In genomic region chr15:101090460-101090853, GRCh38 we compare ENCODE assay signal across 23 cellular contexts.
DNase-seq lines count a peak whose midpoint lies in the region; ATAC-seq, FAIRE-seq and TF ChIP-seq lines count a peak whose summit lies in the region.
"Had no signal": no experiment of that assay in that cellular context is flagged by ENCODE, and none has a peak within 500 bp of the region (broad histone marks: within the 10 kb centered on the region; RNA-seq: fewer than 3 reads in every experiment).

No MANE protein-coding gene starts in this region.

- no peak for FAIRE-seq in HepG2 (lab: Jason Lieb, UNC)
- FAIRE-seq: GM12891, GM19239, RCC 7860 had no signal

- H3K79me2 ChIP-seq in HepG2 (ENCODE audit: insufficient read depth, low read length): peaks cover 20% of the 10 kb centered on the region
- no peaks in the 10 kb centered on the region for H3K79me2 ChIP-seq in fibroblast of lung (ENCODE audit: control insufficient read depth, insufficient read depth, low read length)

- H3K36me3 ChIP-seq in HepG2 (replicated peaks in 1 of 2; ENCODE audit: control insufficient read depth in 1 of 2, insufficient read depth in 2 of 2, low read length in 2 of 2): no peaks in the 10 kb centered on the region
- H3K36me3 ChIP-seq in right lobe of liver: no peaks in the 10 kb centered on the region
- H3K36me3 ChIP-seq in RWPE2 (ENCODE audit: low read depth): no peaks in the 10 kb centered on the region
- no peaks in the 10 kb centered on the region for H3K36me3 ChIP-seq in fibroblast of lung (ENCODE audit: control insufficient read depth, insufficient read depth, low read length)
- no peaks in the 10 kb centered on the region for H3K36me3 ChIP-seq in testis (ENCODE audit: low read depth, missing control alignments)
- H3K36me3 ChIP-seq: tibial nerve had no signal

- no peaks in the 10 kb centered on the region for H3K9me3 ChIP-seq in HepG2 (ENCODE audit: low read length)
- no peaks in the 10 kb centered on the region for H3K9me3 ChIP-seq in right lobe of liver
- H3K9me3 ChIP-seq in RWPE2 (ENCODE audit: severe bottlenecking): no peaks in the 10 kb centered on the region
- H3K9me3 ChIP-seq in fibroblast of lung (ENCODE audit: control insufficient read depth, insufficient read depth, low read depth, low read length): no peaks in the 10 kb centered on the region
- H3K9me3 ChIP-seq in testis: no peaks in the 10 kb centered on the region
- H3K9me3 ChIP-seq: tibial nerve had no signal

- no peak for DNase-seq in HepG2 (ENCODE audit: low spot score)
- no peak for DNase-seq in right lobe of liver
- peak; percentile 33 for DNase-seq in RWPE2 (ENCODE audit: low spot score)
- DNase-seq in fibroblast of lung (ENCODE audit: low read depth in 2 of 2): peak in 1 of 2 donors; percentile 20
- DNase-seq in testis: no peak
- DNase-seq in DMS153 (lab: John Stamatoyannopoulos, UW): no peak
- no peak for DNase-seq in activated naive CD4-positive, alpha-beta T cell (lab: John Stamatoyannopoulos, UW)
- DNase-seq in NCI-H2171 (lab: John Stamatoyannopoulos, UW): no peak
- DNase-seq: activated CD4-positive, CD25-positive, alpha-beta regulatory T cell; CD4-positive, alpha-beta memory T cell; DMS53; islet precursor cell; NCI-H1105 treated with DMSO at 0.1 percent for 48 hours; NCI-H2081 treated with DMSO at 0.1 percent for 48 hours; NCI-H446 treated with DMSO at 0.1 percent for 48 hours; NK-92 treated with Interleukin-12 subunit alpha and Interleukin-12 subunit beta, amount 100 ng/mL, for 24 hours; stimulated activated CD4-positive, alpha-beta T cell treated with anti-CD3 and anti-CD28 coated beads, Interleukin-1b, Interleukin-23, amount 100 ng/mL, for 48 hours; stimulated activated naive B cell treated with anti-CD40 and anti-IgM and Interleukin-4, amounts not matched to agents 10 μg/mL and 1 μg/mL and 100 μg/mL, for 72 hours had no signal

- CTCF ChIA-PET in HepG2 (lab: Yijun Ruan, JAX; ENCODE audit: low intra/inter-chr PET ratio, low total read pairs): interaction anchor here (5.4 kb wide), 1 partner anchor 167 kb away, joined by 37 read pairs; no protein-coding TSS in a partner anchor

- peak overlapping the region; percentile 66 to 81 (median 78); a peak in 5 of 6 replicates for H3K4me3 ChIP-seq in HepG2 (replicated peaks in 1 of 3; ENCODE audit: insufficient read depth in 1 of 3, low read depth in 2 of 3, low read length in 3 of 3)
- H3K4me3 ChIP-seq in right lobe of liver: no peak overlapping the region
- H3K4me3 ChIP-seq in RWPE2 (ENCODE audit: severe bottlenecking): no peak overlapping the region
- H3K4me3 ChIP-seq in fibroblast of lung (replicated peaks in 1 of 4; ENCODE audit: control extremely low read depth in 1 of 4, insufficient read depth in 1 of 4, low read depth in 3 of 4, low read length in 4 of 4): no peak overlapping the region
- no peak overlapping the region for H3K4me3 ChIP-seq in testis
- H3K4me3 ChIP-seq: GM23248, tibial nerve had no signal

- POLR2A ChIA-PET in HepG2 (lab: Yijun Ruan, JAX): interaction anchor here (1.0 to 3.4 kb wide), 6 partner anchors 15 to 165 kb away, joined by 3 to 36 read pairs (median 4); partner anchors contain the start of gene CHSY1

- peak overlapping the region; percentile 77 for H3K9ac ChIP-seq in HepG2 (ENCODE audit: insufficient read depth, low read depth, low read length)
- H3K9ac ChIP-seq in fibroblast of lung (ENCODE audit: insufficient read depth, low read length): no peak overlapping the region

- 86% methylated on average over 1 of the region's 2 CpGs for WGBS in HepG2 (ENCODE audit: low lambda C conversion rate)
- WGBS in right lobe of liver (ENCODE audit: insufficient coverage, low coverage, low lambda C conversion rate, missing lambda C conversion rate): 100% methylated on average over 1 of the region's 2 CpGs
- 94 to 100% methylated on average over 2 of the region's 2 CpGs for WGBS in testis, 2 donors

- H4K20me1 ChIP-seq in HepG2 (ENCODE audit: insufficient read depth, low read length) (no peaks in the 10 kb centered on the region), fibroblast of lung (ENCODE audit: control insufficient read depth, extremely low read depth, insufficient read depth, low read length) (no peaks in the 10 kb centered on the region)

- H2AFZ ChIP-seq in HepG2 (ENCODE audit: low read length): no peak overlapping the region
- no peak overlapping the region for H2AFZ ChIP-seq in fibroblast of lung (ENCODE audit: low read length)
- H2AFZ ChIP-seq: GM23248 had no signal

- H3K4me2 ChIP-seq in HepG2 (ENCODE audit: low read depth, low read length): peak overlapping the region; percentile 86
- H3K4me2 ChIP-seq in fibroblast of lung (ENCODE audit: extremely low read depth, insufficient read depth, low read length): no peak overlapping the region

- no peak for TF ChIP-seq RAD21 in HepG2 (CRISPR knock-in tag; IDR thresholded peaks at IDR 0.05)

- TF ChIP-seq POLR2A in HepG2 (IDR thresholded peaks at IDR 0.05; ENCODE audit: insufficient read depth in 1 of 2, low read depth in 2 of 2, low read length in 2 of 2) (no peak), right lobe of liver (IDR thresholded peaks at IDR 0.05) (no peak), testis (IDR thresholded peaks at IDR 0.05) (no peak)

- intact Hi-C loops in HepG2 (cut with micrococcal nuclease; ENCODE audit: unreplicated experiment): loop anchor here (1.0 to 5.0 kb wide), 3 partner anchors 37 to 162 kb away; partner anchors contain the start of gene CHSY1
- intact Hi-C loops in right lobe of liver (cut with DNase I): no loop called here
- intact Hi-C loops in testis (cut with DNase I; ENCODE audit: low total_unique reads): no loop called here

- TF ChIP-seq EP300 in HepG2 (IDR thresholded peaks at IDR 0.05; ENCODE audit: low read depth in 2 of 2, low read length in 2 of 2) (no peak), HepG2 (CRISPR knock-in tag; IDR thresholded peaks at IDR 0.05; ENCODE audit: borderline replicate concordance) (no peak)

- TF ChIP-seq CTCF in HepG2 (CRISPR knock-in tag; IDR thresholded peaks at IDR 0.05): no peak
- no peak for TF ChIP-seq CTCF in right lobe of liver (IDR thresholded peaks at IDR 0.05)
- no peak for TF ChIP-seq CTCF in RWPE2 (IDR thresholded peaks at IDR 0.05; ENCODE audit: poor library complexity, severe bottlenecking)
- TF ChIP-seq CTCF in fibroblast of lung (conservative IDR thresholded peaks at IDR 0.05 in 1 of 2, IDR thresholded peaks at IDR 0.05 in 1 of 2; ENCODE audit: low read depth in 1 of 2, low read length in 2 of 2): no peak
- no peak for TF ChIP-seq CTCF in testis (IDR thresholded peaks at IDR 0.05)

- no TSS peak for BruUV-seq in HepG2 (replicated peaks; lab: Mats Ljungman, UMichigan)

- H3K27me3 ChIP-seq in HepG2 (ENCODE audit: control insufficient read depth in 1 of 2, insufficient read depth in 2 of 2, low read length in 2 of 2): peaks cover 0 to 4% of the 10 kb centered on the region in 2 experiments; a peak in 1 of 5 replicates
- no peaks in the 10 kb centered on the region for H3K27me3 ChIP-seq in right lobe of liver
- no peaks in the 10 kb centered on the region for H3K27me3 ChIP-seq in RWPE2 (ENCODE audit: insufficient read depth, poor library complexity, severe bottlenecking)
- H3K27me3 ChIP-seq in fibroblast of lung (ENCODE audit: control insufficient read depth, insufficient read depth, low read length): no peaks in the 10 kb centered on the region
- H3K27me3 ChIP-seq in testis: no peaks in the 10 kb centered on the region
- H3K27me3 ChIP-seq: tibial nerve had no signal

- in situ Hi-C loops in HepG2 (cut with HindIII; ENCODE audit: extremely low pct_ligation_motif_present, low pct_unique_long_range_greater_than_20kb): loop anchor here (5.0 kb wide), 1 partner anchor 37 kb away; no protein-coding TSS in a partner anchor

- H3K27ac ChIP-seq in HepG2 (ENCODE audit: extremely low read length, insufficient read depth, low read length): peak overlapping the region; percentile 76
- H3K27ac ChIP-seq in right lobe of liver: peak overlapping the region in 1 of 3 donors; percentile 23
- H3K27ac ChIP-seq in RWPE2 (ENCODE audit: poor library complexity, severe bottlenecking): no peak overlapping the region
- H3K27ac ChIP-seq in fibroblast of lung (ENCODE audit: insufficient read depth, low read length): peak overlapping the region; percentile 79
- H3K27ac ChIP-seq in testis: peak overlapping the region; percentile 74 to 75

- H3K4me1 ChIP-seq in HepG2 (ENCODE audit: insufficient read depth, low read length) (peaks cover 62% of the 10 kb centered on the region), right lobe of liver (no peaks in the 10 kb centered on the region), RWPE2 (ENCODE audit: insufficient read depth, poor library complexity, severe bottlenecking) (no peaks in the 10 kb centered on the region), fibroblast of lung (ENCODE audit: control insufficient read depth, extremely low read depth, insufficient read depth, low read length) (peaks cover 16% of the 10 kb centered on the region), testis (peaks cover 49% of the 10 kb centered on the region)

- no peak for ATAC-seq in HepG2
- no peak for ATAC-seq in right lobe of liver
- ATAC-seq in RWPE2 (ENCODE audit: low read depth): no peak
- ATAC-seq: stimulated activated naive B cell treated with anti-CD40 and anti-IgM and Interleukin-4, amounts not matched to agents 10 μg/mL and 1 μg/mL and 100 μg/mL, for 72 hours had no signal

TF ChIP-seq in HepG2, 621 proteins besides CTCF, POLR2A, EP300 and RAD21 (continues in another document):
- TF ChIP-seq ZNF766 (CRISPR knock-in tag; IDR thresholded peaks at IDR 0.05; ENCODE audit: borderline replicate concordance) (no peak), ZNF205 (CRISPR knock-in tag; IDR thresholded peaks at IDR 0.05) (no peak), ZNF850 (CRISPR knock-in tag; conservative IDR thresholded peaks at IDR 0.05) (no peak), ZNF605 (CRISPR knock-in tag; IDR thresholded peaks at IDR 0.05) (peak; percentile 40; the same call in 1 of the 2 replicates), ZNF747 (CRISPR knock-in tag; IDR thresholded peaks at IDR 0.05; ENCODE audit: borderline replicate concordance) (no peak), ZNF512 (CRISPR knock-in tag; IDR thresholded peaks at IDR 0.05) (no peak)
- TF ChIP-seq, protein P1, sequence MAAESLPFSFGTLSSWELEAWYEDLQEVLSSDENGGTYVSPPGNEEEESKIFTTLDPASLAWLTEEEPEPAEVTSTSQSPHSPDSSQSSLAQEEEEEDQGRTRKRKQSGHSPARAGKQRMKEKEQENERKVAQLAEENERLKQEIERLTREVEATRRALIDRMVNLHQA (CRISPR knock-in tag; IDR thresholded peaks at IDR 0.05): no peak

Comparison
In these comparisons a context has a peak if more than half of its experiments do, and no peak if none do; other contexts are left out.
1. H3K4me3 ChIP-seq: peak in HepG2 (3 of 3); none in right lobe of liver (0 of 3), RWPE2 (single experiment), fibroblast of lung (0 of 4) and testis (0 of 2).